11 cellular contexts compared by ENCODE assay signal in genomic region chr17:41324180-41325075, GRCh38. TPM values are rescaled to one million over a fixed set of nuclear protein-coding genes. Genes with fewer than 3 reads are reported as not detected.
DNase-seq lines count a peak whose midpoint lies in the region; ATAC-seq and TF ChIP-seq lines count a peak whose summit lies in the region.
"Had no signal": no experiment of that assay in that cellular context is flagged by ENCODE, and none has a peak within 500 bp of the region (broad histone marks: within the 10 kb centered on the region; RNA-seq: fewer than 3 reads in every experiment).

No MANE protein-coding gene starts in this region.

- H3K4me1 Mint-ChIP-seq in Caco-2 (ENCODE audit: low read depth, unreplicated experiment), result peaks cover 10% of the 10 kb centered on the region
- H3K4me1 Mint-ChIP-seq: activated B cell treated with CpG ODN at 0.5 μM for 24 hours had no signal

- POLR2A ChIA-PET in Caco-2 (lab: Charles Lee), result interaction anchor here (0.5 kb wide), 1 partner anchor 665 kb away, joined by 5 read pairs; no protein-coding TSS in a partner anchor

- peaks cover 4% of the 10 kb centered on the region; the same call in 1 of the 2 replicates for H3K4me1 ChIP-seq in Caco-2
- H3K4me1 ChIP-seq in lower lobe of right lung, result no peaks in the 10 kb centered on the region

- H3K4me3 ChIP-seq in Caco-2 (ENCODE audit: low read depth, low read length), result no peak overlapping the region
- H3K4me3 ChIP-seq in lower lobe of right lung, result no peak overlapping the region

- H3K9me3 ChIP-seq in Caco-2 (peaks cover 8% of the 10 kb centered on the region), lower lobe of right lung (peaks cover 10% of the 10 kb centered on the region)
- H3K9me3 ChIP-seq: neutrophil had no signal

- no peaks in the 10 kb centered on the region for H3K36me3 Mint-ChIP-seq in Caco-2 (ENCODE audit: insufficient read depth, unreplicated experiment)

- BruUV-seq in Caco-2 (replicated peaks; lab: Mats Ljungman, UMichigan), result no TSS peak

- ATAC-seq in lower lobe of right lung (peak; percentile 47 to 54), HG03521 (IDR thresholded peaks at IDR 0.05; ENCODE audit: unreplicated experiment) (no peak)

- intact Hi-C loops in Caco-2 (cut with micrococcal nuclease; ENCODE audit: unreplicated experiment) (loop anchor here (5.0 to 10.0 kb wide), 5 partner anchors 170 to 522 kb away; partner anchors contain the start of genes KRTAP2-3 and KRTAP2-4), lower lobe of right lung (cut with DNase I) (no loop called here)

- peaks cover 17% of the 10 kb centered on the region for H3K9me3 Mint-ChIP-seq in Caco-2 (ENCODE audit: unreplicated experiment)

- no peaks in the 10 kb centered on the region for H3K27me3 Mint-ChIP-seq in Caco-2 (ENCODE audit: insufficient read depth, unreplicated experiment)
- H3K27me3 Mint-ChIP-seq: activated B cell treated with CpG ODN at 0.5 μM for 24 hours; stimulated activated naive B cell treated with anti-CD40 and anti-IgM and Interleukin-4, amounts not matched to agents 10 μg/mL and 1 μg/mL and 100 μg/mL, for 72 hours had no signal

- H3K27ac Mint-ChIP-seq in Caco-2 (ENCODE audit: unreplicated experiment), result peak overlapping the region; percentile 26
- H3K27ac Mint-ChIP-seq: activated B cell treated with CpG ODN at 0.5 μM for 24 hours; stimulated activated naive B cell treated with anti-CD40 and anti-IgM and Interleukin-4, amounts not matched to agents 10 μg/mL and 1 μg/mL and 100 μg/mL, for 72 hours had no signal

- DNase-seq in Caco-2 (peak; percentile 70 to 76), HK-2 (ENCODE audit: unreplicated experiment) (peak; percentile 31), amniotic epithelial cell (ENCODE audit: low read depth) (peak; percentile 15), lower lobe of right lung (no peak), putamen (ENCODE audit: low spot score) (no peak), NCI-H226 (no peak), middle frontal gyrus (ENCODE audit: extremely low spot score, low spot score) (no peak)
- DNase-seq: activated B cell treated with CpG ODN at 0.5 μM for 24 hours; stimulated activated naive B cell treated with anti-CD40 and anti-IgM and Interleukin-4, amounts not matched to agents 10 μg/mL and 1 μg/mL and 100 μg/mL, for 72 hours had no signal

- no peak overlapping the region for H3K4me3 Mint-ChIP-seq in Caco-2 (ENCODE audit: unreplicated experiment)
- H3K4me3 Mint-ChIP-seq: activated B cell treated with CpG ODN at 0.5 μM for 24 hours; stimulated activated naive B cell treated with anti-CD40 and anti-IgM and Interleukin-4, amounts not matched to agents 10 μg/mL and 1 μg/mL and 100 μg/mL, for 72 hours had no signal

- no peaks in the 10 kb centered on the region for H3K27me3 ChIP-seq in Caco-2 (replicated peaks; ENCODE audit: control insufficient read depth, insufficient read depth, low read length)
- H3K27me3 ChIP-seq in lower lobe of right lung (ENCODE audit: low read depth), result no peaks in the 10 kb centered on the region
- H3K27me3 ChIP-seq: neutrophil had no signal

- no peak overlapping the region for H3K27ac ChIP-seq in lower lobe of right lung
- H3K27ac ChIP-seq: neutrophil had no signal

- H3K36me3 ChIP-seq in Caco-2 (ENCODE audit: control insufficient read depth, insufficient read depth, low read length) (no peaks in the 10 kb centered on the region), lower lobe of right lung (no peaks in the 10 kb centered on the region)
- H3K36me3 ChIP-seq: neutrophil had no signal

- CTCF ChIA-PET in Caco-2 (lab: Charles Lee), result interaction anchor here (1.7 kb wide), 1 partner anchor 10 kb away, joined by 4 read pairs; no protein-coding TSS in a partner anchor

- peak; percentile 28 to 78 for TF ChIP-seq CTCF in Caco-2 (IDR thresholded peaks at IDR 0.05; ENCODE audit: insufficient read depth in 1 of 2, low read depth in 1 of 2, low read length in 1 of 2, severe bottlenecking in 1 of 2, unreplicated experiment in 1 of 2)
- TF ChIP-seq CTCF in lower lobe of right lung (IDR thresholded peaks at IDR 0.05), result peak; percentile 10

RNA-seq across cellular contexts. Expression of gene KRTAP17-1, which starts 8.9 kb away (rescaled TPM):
- total RNA-seq in Caco-2 (2022) (not detected in 2 replicates), lower lobe of right lung (not detected)
- total RNA-seq: activated B cell treated with CpG ODN at 0.5 μM for 24 hours had no signal

RNA-seq across cellular contexts. Expression of gene KRTAP16-1, which starts 15.3 kb away (rescaled TPM):
- total RNA-seq in Caco-2 (2022) (not detected in 2 replicates), lower lobe of right lung (not detected)
- total RNA-seq: activated B cell treated with CpG ODN at 0.5 μM for 24 hours had no signal

RNA-seq across cellular contexts. Expression of gene KRTAP29-1, which starts 21.8 kb away (rescaled TPM):
- not detected in 2 replicates for total RNA-seq in Caco-2 (2022)
- total RNA-seq in lower lobe of right lung, result not detected
- total RNA-seq: activated B cell treated with CpG ODN at 0.5 μM for 24 hours had no signal

RNA-seq across cellular contexts. Expression of gene KRT33A, which starts 26.2 kb away (rescaled TPM):
- total RNA-seq in Caco-2 (2022) (not detected in 2 replicates), lower lobe of right lung (not detected)
- total RNA-seq: activated B cell treated with CpG ODN at 0.5 μM for 24 hours had no signal

RNA-seq across cellular contexts. Expression of gene KRT33B, which starts 45.2 kb away (rescaled TPM):
- total RNA-seq in Caco-2 (2022) (not detected in 2 replicates), lower lobe of right lung (not detected)
- total RNA-seq: activated B cell treated with CpG ODN at 0.5 μM for 24 hours had no signal

Comparison
In these comparisons a context has a peak if more than half of its experiments do, and no peak if none do; other contexts are left out.
1. DNase-seq: peak in Caco-2 (2 of 2), HK-2 (single experiment) and amniotic epithelial cell (single experiment); none in lower lobe of right lung (single experiment), putamen (single experiment), NCI-H226 (single experiment) and middle frontal gyrus (single experiment).